11 cellular contexts compared by ENCODE assay signal in the genomic region with DNA sequence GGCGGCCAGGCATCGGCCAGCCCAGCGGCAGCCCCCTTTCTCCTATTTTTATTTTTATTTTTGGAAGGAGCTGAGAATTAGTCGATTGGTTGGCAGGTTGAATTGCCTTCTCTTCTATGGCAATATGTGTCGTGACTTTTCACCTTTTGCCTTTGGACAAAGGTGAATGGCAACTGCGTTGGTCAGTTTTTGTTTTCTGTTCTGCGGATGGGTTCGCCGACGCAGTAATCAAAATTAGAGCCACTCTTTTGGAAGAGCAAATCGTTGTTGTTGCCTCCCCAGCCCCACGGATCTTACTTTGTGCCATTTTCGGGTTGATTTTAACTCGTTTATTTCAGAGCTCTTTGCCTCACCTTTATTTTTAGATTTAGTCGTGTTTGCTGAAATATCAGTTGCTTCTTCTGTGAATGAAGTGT. TPM values are rescaled to one million over a fixed set of nuclear protein-coding genes. Genes with fewer than 3 reads are reported as not detected.
DNase-seq lines count a peak whose midpoint lies in the region; ATAC-seq and TF ChIP-seq lines count a peak whose summit lies in the region.
"Had no signal": no experiment of that assay in that cellular context is flagged by ENCODE, and none has a peak within 500 bp of the region (broad histone marks: within the 10 kb centered on the region; RNA-seq: fewer than 3 reads in every experiment).

No MANE protein-coding gene starts in this region.

- peak overlapping the region; percentile 58 to 78 (median 76) for H3K4me3 ChIP-seq in skeletal muscle tissue (ENCODE audit: low read length in 3 of 3)

- H3K27ac Mint-ChIP-seq in activated T-helper 17 cell treated with anti-CD3 and anti-CD28 coated beads, Interleukin-2, amount 50 U/mL, for 72 hours, result no peak overlapping the region
- H3K27ac Mint-ChIP-seq in immature natural killer cell, result no peak overlapping the region

- H3K4me1 ChIP-seq in skeletal muscle tissue (ENCODE audit: control insufficient read depth in 3 of 3, insufficient read depth in 3 of 3, low read length in 3 of 3), result peaks cover 28 to 37% (median 31%) of the 10 kb centered on the region in 3 donors
- H3K4me1 ChIP-seq in foreskin keratinocyte, result no peaks in the 10 kb centered on the region

- H3K27me3 ChIP-seq in skeletal muscle tissue (ENCODE audit: control insufficient read depth in 3 of 3, insufficient read depth in 3 of 3, low read length in 3 of 3) (peaks cover 0 to 6% (median 2%) of the 10 kb centered on the region in 3 donors), foreskin keratinocyte (peaks cover 84% of the 10 kb centered on the region)

- H3K36me3 ChIP-seq in skeletal muscle tissue (ENCODE audit: control insufficient read depth in 3 of 3, insufficient read depth in 3 of 3, low read length in 3 of 3), result no peaks in the 10 kb centered on the region

- no peaks in the 10 kb centered on the region for H3K9me3 ChIP-seq in skeletal muscle tissue (ENCODE audit: control insufficient read depth in 3 of 3, low read length in 3 of 3)

- H3K4me3 Mint-ChIP-seq in activated T-helper 17 cell treated with anti-CD3 and anti-CD28 coated beads, Interleukin-2, amount 50 U/mL, for 72 hours, result peak overlapping the region; percentile 49
- peak overlapping the region; percentile 13 to 64 (median 49) for H3K4me3 Mint-ChIP-seq in immature natural killer cell

- no peak for ATAC-seq in activated T-helper 17 cell treated with anti-CD3 and anti-CD28 coated beads, Interleukin-2, amount 50 U/mL, for 72 hours (replicated peaks)
- ATAC-seq in foreskin keratinocyte, result no peak

- no peaks in the 10 kb centered on the region for H3K9me3 Mint-ChIP-seq in activated T-helper 17 cell treated with anti-CD3 and anti-CD28 coated beads, Interleukin-2, amount 50 U/mL, for 72 hours
- no peaks in the 10 kb centered on the region for H3K9me3 Mint-ChIP-seq in immature natural killer cell

- peak overlapping the region; percentile 93 to 96 (median 94) for H3K9ac ChIP-seq in skeletal muscle tissue (ENCODE audit: low read depth in 1 of 3, low read length in 3 of 3)

- peaks cover 6% of the 10 kb centered on the region for H3K36me3 Mint-ChIP-seq in activated T-helper 17 cell treated with anti-CD3 and anti-CD28 coated beads, Interleukin-2, amount 50 U/mL, for 72 hours (ENCODE audit: low read depth)
- peaks cover 0 to 5% (median 3%) of the 10 kb centered on the region in 3 donors for H3K36me3 Mint-ChIP-seq in immature natural killer cell

- H3K27ac ChIP-seq in skeletal muscle tissue (ENCODE audit: low read depth, low read length) (peak overlapping the region; percentile 96), foreskin keratinocyte (no peak overlapping the region)
- H3K27ac ChIP-seq: 22Rv1 had no signal

- peaks cover 12% of the 10 kb centered on the region for H3K4me1 Mint-ChIP-seq in activated T-helper 17 cell treated with anti-CD3 and anti-CD28 coated beads, Interleukin-2, amount 50 U/mL, for 72 hours
- peaks cover 13 to 28% of the 10 kb centered on the region in 2 donors for H3K4me1 Mint-ChIP-seq in immature natural killer cell

- peaks cover 54% of the 10 kb centered on the region for H3K27me3 Mint-ChIP-seq in activated T-helper 17 cell treated with anti-CD3 and anti-CD28 coated beads, Interleukin-2, amount 50 U/mL, for 72 hours
- H3K27me3 Mint-ChIP-seq in immature natural killer cell (ENCODE audit: low read depth in 3 of 3), result peaks cover 21 to 34% (median 25%) of the 10 kb centered on the region in 3 donors

- DNase-seq in DMS 273 (lab: John Stamatoyannopoulos, UW; ENCODE audit: unreplicated experiment) (peak; percentile 22), DMS 273 treated with DMSO at 0.1 percent for 48 hours (lab: John Stamatoyannopoulos, UW) (no peak), immature natural killer cell (no peak), foreskin keratinocyte (no peak), COLO829 (ENCODE audit: low spot score) (no peak)
- no peak for DNase-seq in stimulated activated CD4-positive, alpha-beta T cell treated with anti-CD3 and anti-CD28 coated beads, Interleukin-4, amount 100 ng/mL, for 24 hours
- DNase-seq: activated gamma-delta T cell treated with Interleukin-2 at 50 U/mL for 16 hours, occipital lobe had no signal

- TF ChIP-seq CTCF in foreskin keratinocyte (conservative IDR thresholded peaks at IDR 0.05), result no peak

RNA-seq across cellular contexts. Expression of a gene that starts 1.5 kb away (rescaled TPM):
- total RNA-seq in activated T-helper 17 cell treated with anti-CD3 and anti-CD28 coated beads, Interleukin-2, amount 50 U/mL, for 72 hours, result under 1 TPM; 0.06 to 0.19 TPM
- polyA plus RNA-seq in immature natural killer cell (not detected), foreskin keratinocyte (not detected in 2 replicates)
- total RNA-seq in skeletal muscle tissue (8.9 TPM), foreskin keratinocyte (not detected in 2 replicates)
